Comparison of ENCODE assay signal across 1 cellular context in genomic region chr4:113761682-113762060, GRCh38.
A peak's percentile ranks its signal among the peaks of the same experiment; 100 is the strongest.
TF ChIP-seq lines count a peak whose summit lies in the region.

CAMK2D (minus strand) TSS chr4:113761738; CDS start chr4:113761068, 670 bp downstream.

TF ChIP-seq in GM12878, 131 proteins besides CTCF, POLR2A, EP300 and RAD21 (continued from another document):
- TF ChIP-seq, protein P1, sequence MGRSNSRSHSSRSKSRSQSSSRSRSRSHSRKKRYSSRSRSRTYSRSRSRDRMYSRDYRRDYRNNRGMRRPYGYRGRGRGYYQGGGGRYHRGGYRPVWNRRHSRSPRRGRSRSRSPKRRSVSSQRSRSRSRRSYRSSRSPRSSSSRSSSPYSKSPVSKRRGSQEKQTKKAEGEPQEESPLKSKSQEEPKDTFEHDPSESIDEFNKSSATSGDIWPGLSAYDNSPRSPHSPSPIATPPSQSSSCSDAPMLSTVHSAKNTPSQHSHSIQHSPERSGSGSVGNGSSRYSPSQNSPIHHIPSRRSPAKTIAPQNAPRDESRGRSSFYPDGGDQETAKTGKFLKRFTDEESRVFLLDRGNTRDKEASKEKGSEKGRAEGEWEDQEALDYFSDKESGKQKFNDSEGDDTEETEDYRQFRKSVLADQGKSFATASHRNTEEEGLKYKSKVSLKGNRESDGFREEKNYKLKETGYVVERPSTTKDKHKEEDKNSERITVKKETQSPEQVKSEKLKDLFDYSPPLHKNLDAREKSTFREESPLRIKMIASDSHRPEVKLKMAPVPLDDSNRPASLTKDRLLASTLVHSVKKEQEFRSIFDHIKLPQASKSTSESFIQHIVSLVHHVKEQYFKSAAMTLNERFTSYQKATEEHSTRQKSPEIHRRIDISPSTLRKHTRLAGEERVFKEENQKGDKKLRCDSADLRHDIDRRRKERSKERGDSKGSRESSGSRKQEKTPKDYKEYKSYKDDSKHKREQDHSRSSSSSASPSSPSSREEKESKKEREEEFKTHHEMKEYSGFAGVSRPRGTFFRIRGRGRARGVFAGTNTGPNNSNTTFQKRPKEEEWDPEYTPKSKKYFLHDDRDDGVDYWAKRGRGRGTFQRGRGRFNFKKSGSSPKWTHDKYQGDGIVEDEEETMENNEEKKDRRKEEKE (IDR thresholded peaks at IDR 0.05), result no peak
- TF ChIP-seq SMC3 (IDR thresholded peaks at IDR 0.05; ENCODE audit: borderline replicate concordance, low read length), result peak; percentile 64; the same call in 1 of the 2 replicates
- TF ChIP-seq IRF3 (IDR thresholded peaks at IDR 0.05), result no peak
- TF ChIP-seq NBN (IDR thresholded peaks at IDR 0.05), result peak; percentile 41
- TF ChIP-seq ASH2L (IDR thresholded peaks at IDR 0.05; ENCODE audit: borderline replicate concordance, low read depth), result no peak; the same call in 1 of the 2 replicates
- peak; percentile 52 for TF ChIP-seq CREM (IDR thresholded peaks at IDR 0.05; ENCODE audit: low read depth)
- TF ChIP-seq PRDM15 (CRISPR knock-in tag; IDR thresholded peaks at IDR 0.05), result no peak
- peak; percentile 86 for TF ChIP-seq IKZF1 (conservative IDR thresholded peaks at IDR 0.05)
- 0 out of 2 replicates have a peak, but pooled peaks have one; percentile 87 for TF ChIP-seq CBX5 (IDR thresholded peaks at IDR 0.05; ENCODE audit: low read depth)
- 0 out of 2 replicates have a peak, but pooled peaks have one; percentile 35 for TF ChIP-seq GATAD2B (conservative IDR thresholded peaks at IDR 0.05; ENCODE audit: low read depth)
- TF ChIP-seq POU2F2 (IDR thresholded peaks at IDR 0.05; ENCODE audit: borderline replicate concordance, low read depth, low read length), result peak; percentile 53; the same call in 1 of the 3 replicates
- TF ChIP-seq EGR1 (IDR thresholded peaks at IDR 0.05; ENCODE audit: borderline replicate concordance in 1 of 2, low read depth in 2 of 2, low read length in 2 of 2), result peak in 1 of 2 experiments; percentile 94; a peak in 2 of 3 replicates
- TF ChIP-seq CHD2 (IDR thresholded peaks at IDR 0.05; ENCODE audit: borderline replicate concordance, low read depth, low read length), result peak; percentile 24; the same call in 1 of the 2 replicates
- TF ChIP-seq RUNX3 (IDR thresholded peaks at IDR 0.05; ENCODE audit: low read length), result peak; percentile 48; the same call in 1 of the 2 replicates
- no peak for TF ChIP-seq NR2F1 (conservative IDR thresholded peaks at IDR 0.05)
- peak; percentile 81; the same call in 1 of the 2 replicates for TF ChIP-seq SMARCA5 (IDR thresholded peaks at IDR 0.05)
- TF ChIP-seq EED (IDR thresholded peaks at IDR 0.05; ENCODE audit: low read depth), result peak; percentile 63
- TF ChIP-seq CREB1 (IDR thresholded peaks at IDR 0.05; ENCODE audit: low read depth), result peak; percentile 37; the same call in 1 of the 2 replicates
- peak; percentile 63 to 64 for TF ChIP-seq BHLHE40 (IDR thresholded peaks at IDR 0.05; ENCODE audit: borderline replicate concordance in 1 of 2, low read depth in 2 of 2, low read length in 1 of 2)
- TF ChIP-seq HDGF (IDR thresholded peaks at IDR 0.05), result peak; percentile 76; the same call in 1 of the 2 replicates
- TF ChIP-seq, protein P2, sequence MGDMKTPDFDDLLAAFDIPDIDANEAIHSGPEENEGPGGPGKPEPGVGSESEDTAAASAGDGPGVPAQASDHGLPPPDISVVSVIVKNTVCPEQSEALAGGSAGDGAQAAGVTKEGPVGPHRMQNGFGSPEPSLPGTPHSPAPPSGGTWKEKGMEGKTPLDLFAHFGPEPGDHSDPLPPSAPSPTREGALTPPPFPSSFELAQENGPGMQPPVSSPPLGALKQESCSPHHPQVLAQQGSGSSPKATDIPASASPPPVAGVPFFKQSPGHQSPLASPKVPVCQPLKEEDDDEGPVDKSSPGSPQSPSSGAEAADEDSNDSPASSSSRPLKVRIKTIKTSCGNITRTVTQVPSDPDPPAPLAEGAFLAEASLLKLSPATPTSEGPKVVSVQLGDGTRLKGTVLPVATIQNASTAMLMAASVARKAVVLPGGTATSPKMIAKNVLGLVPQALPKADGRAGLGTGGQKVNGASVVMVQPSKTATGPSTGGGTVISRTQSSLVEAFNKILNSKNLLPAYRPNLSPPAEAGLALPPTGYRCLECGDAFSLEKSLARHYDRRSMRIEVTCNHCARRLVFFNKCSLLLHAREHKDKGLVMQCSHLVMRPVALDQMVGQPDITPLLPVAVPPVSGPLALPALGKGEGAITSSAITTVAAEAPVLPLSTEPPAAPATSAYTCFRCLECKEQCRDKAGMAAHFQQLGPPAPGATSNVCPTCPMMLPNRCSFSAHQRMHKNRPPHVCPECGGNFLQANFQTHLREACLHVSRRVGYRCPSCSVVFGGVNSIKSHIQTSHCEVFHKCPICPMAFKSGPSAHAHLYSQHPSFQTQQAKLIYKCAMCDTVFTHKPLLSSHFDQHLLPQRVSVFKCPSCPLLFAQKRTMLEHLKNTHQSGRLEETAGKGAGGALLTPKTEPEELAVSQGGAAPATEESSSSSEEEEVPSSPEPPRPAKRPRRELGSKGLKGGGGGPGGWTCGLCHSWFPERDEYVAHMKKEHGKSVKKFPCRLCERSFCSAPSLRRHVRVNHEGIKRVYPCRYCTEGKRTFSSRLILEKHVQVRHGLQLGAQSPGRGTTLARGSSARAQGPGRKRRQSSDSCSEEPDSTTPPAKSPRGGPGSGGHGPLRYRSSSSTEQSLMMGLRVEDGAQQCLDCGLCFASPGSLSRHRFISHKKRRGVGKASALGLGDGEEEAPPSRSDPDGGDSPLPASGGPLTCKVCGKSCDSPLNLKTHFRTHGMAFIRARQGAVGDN (IDR thresholded peaks at IDR 0.05), result peak; percentile 78; the same call in 1 of the 2 replicates
- no peak for TF ChIP-seq FOXM1 (IDR thresholded peaks at IDR 0.05; ENCODE audit: low read depth, low read length)
- TF ChIP-seq SREBF2 (IDR thresholded peaks at IDR 0.05; ENCODE audit: low read length), result no peak
- 0 out of 2 replicates have a peak, but pooled peaks have one; percentile 34 for TF ChIP-seq TARDBP (IDR thresholded peaks at IDR 0.05; ENCODE audit: borderline replicate concordance)
- no peak for TF ChIP-seq RCOR1 (conservative IDR thresholded peaks at IDR 0.05; ENCODE audit: low read depth, low read length)
- no peak for TF ChIP-seq ATF3 (IDR thresholded peaks at IDR 0.05; ENCODE audit: borderline replicate concordance, extremely low read depth, low read depth, low read length)
- no peak for TF ChIP-seq ZNF274 (IDR thresholded peaks at IDR 0.05; ENCODE audit: insufficient read depth, insufficient read length)
- TF ChIP-seq MEF2A (IDR thresholded peaks at IDR 0.05; ENCODE audit: insufficient read depth, low read depth, low read length), result peak; percentile 68
- TF ChIP-seq SMAD1 (IDR thresholded peaks at IDR 0.05; ENCODE audit: low read depth, partially characterized antibody), result peak; percentile 31
- 0 out of 2 replicates have a peak, but pooled peaks have one; percentile 74 for TF ChIP-seq DPF2 (IDR thresholded peaks at IDR 0.05)
- TF ChIP-seq TAF1 (IDR thresholded peaks at IDR 0.05; ENCODE audit: borderline replicate concordance, low read depth, low read length), result peak; percentile 64; the same call in 1 of the 2 replicates
- no peak for TF ChIP-seq PAX5 (IDR thresholded peaks at IDR 0.05; ENCODE audit: borderline replicate concordance, low read depth, low read length)
- TF ChIP-seq, protein P3, sequence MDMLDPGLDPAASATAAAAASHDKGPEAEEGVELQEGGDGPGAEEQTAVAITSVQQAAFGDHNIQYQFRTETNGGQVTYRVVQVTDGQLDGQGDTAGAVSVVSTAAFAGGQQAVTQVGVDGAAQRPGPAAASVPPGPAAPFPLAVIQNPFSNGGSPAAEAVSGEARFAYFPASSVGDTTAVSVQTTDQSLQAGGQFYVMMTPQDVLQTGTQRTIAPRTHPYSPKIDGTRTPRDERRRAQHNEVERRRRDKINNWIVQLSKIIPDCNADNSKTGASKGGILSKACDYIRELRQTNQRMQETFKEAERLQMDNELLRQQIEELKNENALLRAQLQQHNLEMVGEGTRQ (IDR thresholded peaks at IDR 0.05; ENCODE audit: borderline replicate concordance, low read depth, low read length), result no peak
- TF ChIP-seq NFIC (IDR thresholded peaks at IDR 0.05; ENCODE audit: low read depth, low read length), result no peak
- peak; percentile 44 for TF ChIP-seq E2F8 (IDR thresholded peaks at IDR 0.05; ENCODE audit: low read depth, partially characterized antibody)
- TF ChIP-seq ATF7 (IDR thresholded peaks at IDR 0.05; ENCODE audit: low read depth), result peak; percentile 6; the same call in 1 of the 2 replicates
